9 cellular contexts compared by ENCODE assay signal in genomic region chr11:119375629-119376196, GRCh38. TPM values are rescaled to one million over a fixed set of nuclear protein-coding genes. Genes with fewer than 3 reads are reported as not detected.
A peak's percentile ranks its signal among the peaks of the same experiment; 100 is the strongest.
DNase-seq lines count a peak whose midpoint lies in the region; ATAC-seq and TF ChIP-seq lines count a peak whose summit lies in the region.
"Had no signal": no experiment of that assay in that cellular context is flagged by ENCODE, and none has a peak within 500 bp of the region (broad histone marks: within the 10 kb centered on the region; RNA-seq: fewer than 3 reads in every experiment).

No MANE protein-coding gene starts in this region.

- H3K4me1 ChIP-seq in SJCRH30, result peaks cover 40% of the 10 kb centered on the region
- peaks cover 39% of the 10 kb centered on the region for H3K4me1 ChIP-seq in neuron (ENCODE audit: insufficient read depth, low read length)

- no peak for ATAC-seq in natural killer cell

- no peak overlapping the region for H2AFZ ChIP-seq in neuron (ENCODE audit: low read depth, low read length)

- no peak for TF ChIP-seq CTCF in foreskin fibroblast (IDR thresholded peaks at IDR 0.05; ENCODE audit: low read depth, low read length)
- no peak for TF ChIP-seq CTCF in progenitor cell of endocrine pancreas (IDR thresholded peaks at IDR 0.05; ENCODE audit: unreplicated experiment)
- no peak for TF ChIP-seq CTCF in natural killer cell (IDR thresholded peaks at IDR 0.05)

- H3K4me3 Mint-ChIP-seq in progenitor cell of endocrine pancreas (ENCODE audit: low read depth) (no peak overlapping the region), natural killer cell (no peak overlapping the region)

- no peak overlapping the region for H3K27ac Mint-ChIP-seq in progenitor cell of endocrine pancreas
- H3K27ac Mint-ChIP-seq in natural killer cell, result no peak overlapping the region

- intact Hi-C loops in natural killer cell (cut with micrococcal nuclease), result no loop called here

- H3K9me3 Mint-ChIP-seq in progenitor cell of endocrine pancreas (ENCODE audit: low read depth), result no peaks in the 10 kb centered on the region
- no peaks in the 10 kb centered on the region for H3K9me3 Mint-ChIP-seq in natural killer cell

- peak overlapping the region; percentile 40 for H3K4me3 ChIP-seq in SJCRH30
- H3K4me3 ChIP-seq in foreskin fibroblast (ENCODE audit: low read depth in 1 of 2, low read length in 2 of 2), result no peak overlapping the region
- H3K4me3 ChIP-seq in neuron (ENCODE audit: low read length), result peak overlapping the region; percentile 26

- H3K36me3 ChIP-seq in SJCRH30 (no peaks in the 10 kb centered on the region), neuron (ENCODE audit: insufficient read depth, low read length) (no peaks in the 10 kb centered on the region)

- peak overlapping the region; percentile 55 for H3K27ac ChIP-seq in SJCRH30
- H3K27ac ChIP-seq: C4-2B had no signal

- H3K4me1 Mint-ChIP-seq in progenitor cell of endocrine pancreas (ENCODE audit: low read depth) (peaks cover 26% of the 10 kb centered on the region), natural killer cell (peaks cover 0 to 6% of the 10 kb centered on the region in 2 donors)

- H3K9me3 ChIP-seq in SJCRH30 (replicated peaks) (no peaks in the 10 kb centered on the region), neuron (ENCODE audit: low read length) (no peaks in the 10 kb centered on the region)

- H3K27me3 Mint-ChIP-seq in progenitor cell of endocrine pancreas (peaks cover 11% of the 10 kb centered on the region), natural killer cell (ENCODE audit: low read depth in 2 of 2) (peaks cover 0 to 6% of the 10 kb centered on the region in 2 donors)

- no peaks in the 10 kb centered on the region for H3K36me3 Mint-ChIP-seq in progenitor cell of endocrine pancreas (ENCODE audit: insufficient read depth)
- no peaks in the 10 kb centered on the region for H3K36me3 Mint-ChIP-seq in natural killer cell

- H3K27me3 ChIP-seq in SJCRH30 (no peaks in the 10 kb centered on the region), neuron (ENCODE audit: insufficient read depth, low read length) (peaks cover 14% of the 10 kb centered on the region)

- DNase-seq in AG08396 (ENCODE audit: low spot score) (peak; percentile 76), SJCRH30 (peak; percentile 57 to 68), foreskin fibroblast (peak; percentile 64 to 83), progenitor cell of endocrine pancreas (ENCODE audit: low spot score, unreplicated experiment) (no peak), NCI-H1436 (lab: John Stamatoyannopoulos, UW) (no peak), natural killer cell (no peak), dermis blood vessel endothelial cell (no peak)

RNA-seq across cellular contexts. Expression of gene USP2, which starts 5.8 kb away (rescaled TPM):
- 2.1 and 2.4 TPM in 2 replicates for total RNA-seq in SJCRH30 (2014; rRNA removed; shearing (Covaris generic))
- total RNA-seq in progenitor cell of endocrine pancreas, result 5.1 and 6.3 TPM in 2 replicates
- 1 to 10 TPM in 1 of 3 donors, under 1 TPM in 1, not detected in 1; 0.50 to 3.9 TPM for total RNA-seq in natural killer cell
- 0.33 and 1.2 TPM in 2 replicates for total RNA-seq in dermis blood vessel endothelial cell

RNA-seq across cellular contexts. Expression of gene MFRP, which starts 29.2 kb away (rescaled TPM):
- total RNA-seq in SJCRH30 (2014; rRNA removed; shearing (Covaris generic)), result not detected in 2 replicates
- not detected in 2 replicates for total RNA-seq in progenitor cell of endocrine pancreas
- not detected for total RNA-seq in natural killer cell
- not detected in 2 replicates for total RNA-seq in dermis blood vessel endothelial cell

RNA-seq across cellular contexts. Expression of gene C1QTNF5, which starts 35.0 kb away (rescaled TPM):
- 0.85 and 2.0 TPM in 2 replicates for total RNA-seq in SJCRH30 (2014; rRNA removed; shearing (Covaris generic))
- total RNA-seq in progenitor cell of endocrine pancreas, result 0.31 and 0.40 TPM in 2 replicates
- not detected for total RNA-seq in natural killer cell
- 60.2 and 127 TPM in 2 replicates for total RNA-seq in dermis blood vessel endothelial cell

RNA-seq across cellular contexts. Expression of gene RNF26, which starts 41.4 kb away (rescaled TPM):
- total RNA-seq in SJCRH30 (2014; rRNA removed; shearing (Covaris generic)), result 8.3 and 10.4 TPM in 2 replicates
- total RNA-seq in progenitor cell of endocrine pancreas (30.3 and 34.2 TPM in 2 replicates), natural killer cell (10 to 100 TPM; 18.0 to 21.8 (median 18.1) TPM), dermis blood vessel endothelial cell (3.2 and 16.8 TPM in 2 replicates)

RNA-seq across cellular contexts. Expression of gene THY1, which starts 47.3 kb away (rescaled TPM):
- 2.5 and 3.8 TPM in 2 replicates for total RNA-seq in SJCRH30 (2014; rRNA removed; shearing (Covaris generic))
- total RNA-seq in progenitor cell of endocrine pancreas, result 0.44 and 0.62 TPM in 2 replicates
- not detected for total RNA-seq in natural killer cell
- total RNA-seq in dermis blood vessel endothelial cell, result 0.28 and 1.0 TPM in 2 replicates

Comparison
In these comparisons a context has a peak if more than half of its experiments do, and no peak if none do; other contexts are left out.
1. DNase-seq: peak in AG08396 (single experiment), SJCRH30 (2 of 2) and foreskin fibroblast (2 of 2); none in progenitor cell of endocrine pancreas (single experiment), NCI-H1436 (single experiment), natural killer cell (single experiment) and dermis blood vessel endothelial cell (single experiment).
2. H3K4me3 ChIP-seq: peak in SJCRH30 (single experiment) and neuron (single experiment); none in foreskin fibroblast (0 of 2).
3. RNA of gene C1QTNF5, which starts 35.0 kb away (total RNA-seq): 60.2 to 127 TPM in dermis blood vessel endothelial cell; 0.85 to 2.0 TPM in SJCRH30, 0.31 to 0.40 TPM in progenitor cell of endocrine pancreas and not detected in natural killer cell; every median in the first group is over 10 times any median in the second.